Comparison of ENCODE assay signal across 1 cellular context in the genomic region with DNA sequence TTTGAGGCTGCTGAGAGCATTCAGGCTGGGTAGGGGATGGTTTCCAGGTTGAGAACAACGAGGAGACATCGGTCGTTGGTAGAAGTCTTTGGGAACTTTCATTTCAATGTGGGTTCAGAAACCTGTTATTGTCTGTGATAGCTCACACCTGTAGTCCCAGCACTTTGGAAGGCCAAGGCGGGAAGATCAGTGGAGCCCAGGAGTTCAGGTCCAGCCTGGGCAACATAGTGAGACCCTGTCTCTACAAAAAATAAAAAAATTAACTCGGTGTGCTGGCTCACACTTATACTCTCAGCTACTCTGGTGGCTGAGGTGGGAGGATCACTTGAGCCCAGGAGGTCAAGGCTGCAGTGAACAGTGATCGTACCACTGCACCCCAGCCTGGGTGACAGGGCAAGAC.
A peak's percentile ranks its signal among the peaks of the same experiment; 100 is the strongest.
TF ChIP-seq lines count a peak whose summit lies in the region.

No MANE protein-coding gene starts in this region.

TF ChIP-seq in K562, 482 proteins besides CTCF, POLR2A, EP300 and RAD21:
- peak; percentile 61; the same call in 1 of the 2 replicates for TF ChIP-seq ZNF121 (CRISPR knock-in tag; conservative IDR thresholded peaks at IDR 0.05)
- TF ChIP-seq PRPF4 (IDR thresholded peaks at IDR 0.05; ENCODE audit: insufficient read depth, low read depth, low read length, poor library complexity, severe bottlenecking): no peak
- no peak for TF ChIP-seq DLX4 (CRISPR knock-in tag; IDR thresholded peaks at IDR 0.05)
- no peak for TF ChIP-seq PML (IDR thresholded peaks at IDR 0.05; ENCODE audit: low read length)
- TF ChIP-seq, protein P1, sequence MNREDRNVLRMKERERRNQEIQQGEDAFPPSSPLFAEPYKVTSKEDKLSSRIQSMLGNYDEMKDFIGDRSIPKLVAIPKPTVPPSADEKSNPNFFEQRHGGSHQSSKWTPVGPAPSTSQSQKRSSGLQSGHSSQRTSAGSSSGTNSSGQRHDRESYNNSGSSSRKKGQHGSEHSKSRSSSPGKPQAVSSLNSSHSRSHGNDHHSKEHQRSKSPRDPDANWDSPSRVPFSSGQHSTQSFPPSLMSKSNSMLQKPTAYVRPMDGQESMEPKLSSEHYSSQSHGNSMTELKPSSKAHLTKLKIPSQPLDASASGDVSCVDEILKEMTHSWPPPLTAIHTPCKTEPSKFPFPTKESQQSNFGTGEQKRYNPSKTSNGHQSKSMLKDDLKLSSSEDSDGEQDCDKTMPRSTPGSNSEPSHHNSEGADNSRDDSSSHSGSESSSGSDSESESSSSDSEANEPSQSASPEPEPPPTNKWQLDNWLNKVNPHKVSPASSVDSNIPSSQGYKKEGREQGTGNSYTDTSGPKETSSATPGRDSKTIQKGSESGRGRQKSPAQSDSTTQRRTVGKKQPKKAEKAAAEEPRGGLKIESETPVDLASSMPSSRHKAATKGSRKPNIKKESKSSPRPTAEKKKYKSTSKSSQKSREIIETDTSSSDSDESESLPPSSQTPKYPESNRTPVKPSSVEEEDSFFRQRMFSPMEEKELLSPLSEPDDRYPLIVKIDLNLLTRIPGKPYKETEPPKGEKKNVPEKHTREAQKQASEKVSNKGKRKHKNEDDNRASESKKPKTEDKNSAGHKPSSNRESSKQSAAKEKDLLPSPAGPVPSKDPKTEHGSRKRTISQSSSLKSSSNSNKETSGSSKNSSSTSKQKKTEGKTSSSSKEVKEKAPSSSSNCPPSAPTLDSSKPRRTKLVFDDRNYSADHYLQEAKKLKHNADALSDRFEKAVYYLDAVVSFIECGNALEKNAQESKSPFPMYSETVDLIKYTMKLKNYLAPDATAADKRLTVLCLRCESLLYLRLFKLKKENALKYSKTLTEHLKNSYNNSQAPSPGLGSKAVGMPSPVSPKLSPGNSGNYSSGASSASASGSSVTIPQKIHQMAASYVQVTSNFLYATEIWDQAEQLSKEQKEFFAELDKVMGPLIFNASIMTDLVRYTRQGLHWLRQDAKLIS (CRISPR knock-in tag; IDR thresholded peaks at IDR 0.05): no peak
